In genomic region chr7:77360969-77361368, GRCh38 we compare ENCODE assay signal across 17 cellular contexts. TPM values are rescaled to one million over a fixed set of nuclear protein-coding genes. Genes with fewer than 3 reads are reported as not detected.
DNase-seq lines count a peak whose midpoint lies in the region; ATAC-seq, FAIRE-seq and TF ChIP-seq lines count a peak whose summit lies in the region.
"Had no signal": no experiment of that assay in that cellular context is flagged by ENCODE, and none has a peak within 500 bp of the region (broad histone marks: within the 10 kb centered on the region; RNA-seq: fewer than 3 reads in every experiment).

No MANE protein-coding gene starts in this region.

- H3K27me3 Mint-ChIP-seq in natural killer cell (ENCODE audit: low read depth in 2 of 2): no peaks in the 10 kb centered on the region
- no peaks in the 10 kb centered on the region for H3K27me3 Mint-ChIP-seq in stimulated activated memory B cell treated with anti-CD40 and anti-IgM and Interleukin-4, amounts not matched to agents 10 μg/mL and 1 μg/mL and 100 μg/mL, for 72 hours
- H3K27me3 Mint-ChIP-seq: CD4-positive, alpha-beta T cell had no signal

- ATAC-seq in right cardiac atrium (no peak), natural killer cell (no peak)
- no peak for ATAC-seq in stimulated activated memory B cell treated with anti-CD40 and anti-IgM and Interleukin-4, amounts not matched to agents 10 μg/mL and 1 μg/mL and 100 μg/mL, for 72 hours
- ATAC-seq: HCT116 had no signal

- TF ChIP-seq CTCF in left ventricle myocardium inferior (IDR thresholded peaks at IDR 0.05; ENCODE audit: borderline replicate concordance) (no peak), esophagus muscularis mucosa (IDR thresholded peaks at IDR 0.05) (no peak), natural killer cell (IDR thresholded peaks at IDR 0.05) (no peak)

- peaks cover 35% of the 10 kb centered on the region for H3K36me3 Mint-ChIP-seq in natural killer cell
- H3K36me3 Mint-ChIP-seq in stimulated activated memory B cell treated with anti-CD40 and anti-IgM and Interleukin-4, amounts not matched to agents 10 μg/mL and 1 μg/mL and 100 μg/mL, for 72 hours: peaks cover 22% of the 10 kb centered on the region

- peaks cover 65 to 73% of the 10 kb centered on the region in 2 donors for H3K4me1 Mint-ChIP-seq in natural killer cell
- peaks cover 7% of the 10 kb centered on the region for H3K4me1 Mint-ChIP-seq in stimulated activated memory B cell treated with anti-CD40 and anti-IgM and Interleukin-4, amounts not matched to agents 10 μg/mL and 1 μg/mL and 100 μg/mL, for 72 hours

- H3K27me3 ChIP-seq in left ventricle myocardium inferior (ENCODE audit: low read depth): no peaks in the 10 kb centered on the region
- H3K27me3 ChIP-seq in right cardiac atrium (ENCODE audit: control insufficient read depth, insufficient read depth): no peaks in the 10 kb centered on the region
- H3K27me3 ChIP-seq in esophagus muscularis mucosa: no peaks in the 10 kb centered on the region

- TF ChIP-seq POLR2A in esophagus muscularis mucosa (IDR thresholded peaks at IDR 0.05; ENCODE audit: low read depth): no peak

- H3K27ac ChIP-seq in left ventricle myocardium inferior (replicated peaks) (peak overlapping the region; percentile 39), right cardiac atrium (ENCODE audit: low read length) (no peak overlapping the region), esophagus muscularis mucosa (replicated peaks in 1 of 4) (no peak overlapping the region)
- H3K27ac ChIP-seq: GM23248 had no signal

- H3K4me3 Mint-ChIP-seq in natural killer cell: peak overlapping the region; percentile 64
- no peak overlapping the region for H3K4me3 Mint-ChIP-seq in stimulated activated memory B cell treated with anti-CD40 and anti-IgM and Interleukin-4, amounts not matched to agents 10 μg/mL and 1 μg/mL and 100 μg/mL, for 72 hours
- H3K4me3 Mint-ChIP-seq: CD4-positive, alpha-beta T cell had no signal

- 91% methylated on average over 3 of the region's 3 CpGs for WGBS in right cardiac atrium
- WGBS in esophagus muscularis mucosa: 96% methylated on average over 3 of the region's 3 CpGs

- no peak overlapping the region for H3K4me3 ChIP-seq in left ventricle myocardium inferior
- H3K4me3 ChIP-seq in right cardiac atrium (ENCODE audit: low read length): no peak overlapping the region
- no peak overlapping the region for H3K4me3 ChIP-seq in esophagus muscularis mucosa
- H3K4me3 ChIP-seq: GM23248 had no signal

- H3K4me1 ChIP-seq in left ventricle myocardium inferior (peaks cover 19% of the 10 kb centered on the region), right cardiac atrium (ENCODE audit: control insufficient read depth, insufficient read depth, low read length) (no peaks in the 10 kb centered on the region), esophagus muscularis mucosa (no peaks in the 10 kb centered on the region)

- no peaks in the 10 kb centered on the region for H3K9me3 Mint-ChIP-seq in natural killer cell
- H3K9me3 Mint-ChIP-seq in stimulated activated memory B cell treated with anti-CD40 and anti-IgM and Interleukin-4, amounts not matched to agents 10 μg/mL and 1 μg/mL and 100 μg/mL, for 72 hours: no peaks in the 10 kb centered on the region
- H3K9me3 Mint-ChIP-seq: CD4-positive, alpha-beta T cell had no signal

- peaks cover 5% of the 10 kb centered on the region for H3K36me3 ChIP-seq in left ventricle myocardium inferior
- peaks cover 0 to 27% (median 0%) of the 10 kb centered on the region in 4 donors for H3K36me3 ChIP-seq in esophagus muscularis mucosa

- DNase-seq in left ventricle myocardium inferior (no peak), right cardiac atrium (no peak), esophagus muscularis mucosa (ENCODE audit: extremely low spot score) (peak; percentile 53), natural killer cell (no peak), SKM-1 (lab: John Stamatoyannopoulos, UW; ENCODE audit: unreplicated experiment) (no peak), RCC 7860 (ENCODE audit: low spot score) (no peak), KG1 (lab: John Stamatoyannopoulos, UW) (no peak)
- DNase-seq: 8988T; C1 segment of cervical spinal cord; Calu3; CD4-positive, alpha-beta T cell; DMS 273 treated with DMSO at 0.1 percent for 48 hours; GM23248 had no signal

- intact Hi-C loops in left ventricle myocardium inferior (cut with micrococcal nuclease): no loop called here
- intact Hi-C loops in right cardiac atrium (cut with DNase I): no loop called here
- intact Hi-C loops in esophagus muscularis mucosa (cut with DNase I): no loop called here
- intact Hi-C loops in natural killer cell (cut with micrococcal nuclease): no loop called here

- no peak for FAIRE-seq in RCC 7860 (lab: Jason Lieb, UNC)
- FAIRE-seq: H54, HTR-8/SVneo had no signal

- peak overlapping the region; percentile 56 to 97 for H3K27ac Mint-ChIP-seq in natural killer cell
- H3K27ac Mint-ChIP-seq in stimulated activated memory B cell treated with anti-CD40 and anti-IgM and Interleukin-4, amounts not matched to agents 10 μg/mL and 1 μg/mL and 100 μg/mL, for 72 hours: peak overlapping the region; percentile 44
- H3K27ac Mint-ChIP-seq: CD4-positive, alpha-beta T cell had no signal

- H3K9me3 ChIP-seq in left ventricle myocardium inferior (replicated peaks) (no peaks in the 10 kb centered on the region), right cardiac atrium (ENCODE audit: control insufficient read depth, low read length) (no peaks in the 10 kb centered on the region), esophagus muscularis mucosa (no peaks in the 10 kb centered on the region)

- TF ChIP-seq EP300 in esophagus muscularis mucosa (IDR thresholded peaks at IDR 0.05): no peak

RNA-seq across cellular contexts. Expression of gene GSAP, which starts 55.2 kb away (rescaled TPM):
- total RNA-seq in left ventricle myocardium inferior (7.2 TPM), right cardiac atrium (10 to 100 TPM; 10.8 to 14.6 (median 11.6) TPM), esophagus muscularis mucosa (10 to 100 TPM; 12.6 to 22.8 (median 17.0) TPM), natural killer cell (100 to 1,000 TPM; 202 to 302 (median 301) TPM)
- polyA plus RNA-seq in right cardiac atrium: 7.4 TPM

Comparison
In these comparisons a context has a peak if more than half of its experiments do, and no peak if none do; other contexts are left out.
1. RNA of gene GSAP, which starts 55.2 kb away (total RNA-seq): 202 to 302 TPM in natural killer cell; 12.6 to 22.8 TPM in esophagus muscularis mucosa, 10.8 to 14.6 TPM in right cardiac atrium and 7.2 TPM in left ventricle myocardium inferior (single experiment); every median in the first group is over 4 times any median in the second.